In the genomic region with DNA sequence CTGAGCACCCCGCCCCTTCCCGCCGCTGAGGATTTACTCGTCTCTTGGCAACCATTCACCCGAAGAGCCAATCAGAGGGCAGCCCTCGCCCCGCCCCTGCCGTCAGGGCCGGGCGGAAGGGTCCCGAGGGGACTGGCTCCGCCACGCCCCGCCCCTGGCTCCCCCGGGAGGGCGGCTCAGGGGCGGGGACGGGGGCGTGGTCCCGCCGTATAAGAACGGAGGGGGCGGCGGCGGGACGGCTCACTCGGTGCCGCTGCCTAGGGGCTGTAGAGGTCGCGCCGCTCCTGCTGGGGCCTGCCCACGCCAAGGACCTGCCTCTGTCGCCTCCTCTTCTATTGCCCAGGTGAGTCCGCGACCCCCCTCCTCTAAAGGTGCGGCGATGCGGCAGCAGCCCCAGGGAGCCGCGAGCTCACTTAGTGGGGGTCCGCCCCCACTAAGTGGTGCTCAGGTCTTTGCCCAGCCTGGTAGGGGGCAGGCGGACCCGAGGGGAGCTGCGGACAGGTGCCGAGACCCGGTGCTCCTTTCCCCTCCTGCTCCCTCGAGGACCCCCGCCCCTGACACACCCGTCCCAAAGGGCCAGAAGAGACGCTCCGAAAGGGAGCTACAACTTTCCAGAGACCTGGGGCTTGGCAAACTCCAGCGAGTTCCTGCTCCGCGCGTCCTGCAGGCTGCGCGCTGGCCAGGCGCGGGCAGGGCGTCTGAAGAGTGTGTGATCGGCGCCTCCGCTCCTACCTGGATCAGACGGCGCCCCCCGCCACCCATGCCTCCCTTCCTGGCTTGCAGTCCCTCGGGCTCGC, we compare ENCODE assay signal across 8 cellular contexts. TPM values are rescaled to one million over a fixed set of nuclear protein-coding genes. Genes with fewer than 3 reads are reported as not detected.
DNase-seq lines count a peak whose midpoint lies in the region; ATAC-seq and TF ChIP-seq lines count a peak whose summit lies in the region.

A gene (plus strand): TSS at position 238 of the 797 bp plus-strand sequence. CDS start 16,821 bp downstream, outside the sequence.

- POLR2A ChIA-PET in T-cell (lab: Charles Lee), result interaction anchor here (0.9 to 5.4 kb wide), 14 partner anchors 12 to 150 kb away, joined by 3 to 97 read pairs (median 8); no protein-coding TSS in a partner anchor

- H3K36me3 ChIP-seq in left ventricle myocardium inferior, result no peaks in the 10 kb centered on the region
- H3K36me3 ChIP-seq in upper lobe of right lung, result no peaks in the 10 kb centered on the region

- H3K9me3 ChIP-seq in left ventricle myocardium inferior (replicated peaks) (no peaks in the 10 kb centered on the region), upper lobe of right lung (no peaks in the 10 kb centered on the region)

- H3K4me3 Mint-ChIP-seq in T-cell, result peak within 1 kb of the TSS; percentile 97 to 98 (median 98)

- DNase-seq in NCI-H146 (lab: John Stamatoyannopoulos, UW) (peak; percentile 97), T-cell (peak; percentile 96 to 99 (median 98)), amniotic epithelial cell (ENCODE audit: low read depth) (peak; percentile 90), left ventricle myocardium inferior (peak; percentile 96), posterior vena cava (ENCODE audit: low spot score) (peak; percentile 99), upper lobe of right lung (peak; percentile 99)

- H3K4me1 ChIP-seq in left ventricle myocardium inferior, result peaks cover 59% of the 10 kb centered on the region
- peaks cover 17% of the 10 kb centered on the region for H3K4me1 ChIP-seq in upper lobe of right lung

- H3K27me3 ChIP-seq in left ventricle myocardium inferior (ENCODE audit: low read depth) (no peaks in the 10 kb centered on the region), upper lobe of right lung (no peaks in the 10 kb centered on the region)

- intact Hi-C loops in left ventricle myocardium inferior (cut with micrococcal nuclease) (no loop called here), posterior vena cava (cut with DNase I) (loop anchor here (5.0 to 10.0 kb wide), 3 partner anchors 71 to 1591 kb away; no protein-coding TSS in a partner anchor), upper lobe of right lung (cut with DNase I) (no loop called here)

- H3K9me3 Mint-ChIP-seq in T-cell, result no peaks in the 10 kb centered on the region

- no peak for TF ChIP-seq CTCF in left ventricle myocardium inferior (IDR thresholded peaks at IDR 0.05; ENCODE audit: borderline replicate concordance)
- TF ChIP-seq CTCF in upper lobe of right lung (IDR thresholded peaks at IDR 0.05), result no peak

- peak within 1 kb of the TSS; percentile 80 for H3K27ac ChIP-seq in left ventricle myocardium inferior (replicated peaks)
- H3K27ac ChIP-seq in upper lobe of right lung, result peak within 1 kb of the TSS; percentile 89

- H3K27me3 Mint-ChIP-seq in T-cell, result no peaks in the 10 kb centered on the region

- peak within 1 kb of the TSS; percentile 87 for H3K4me3 ChIP-seq in left ventricle myocardium inferior
- peak within 1 kb of the TSS; percentile 60 for H3K4me3 ChIP-seq in upper lobe of right lung

- H3K36me3 Mint-ChIP-seq in T-cell, result peaks cover 27% of the 10 kb centered on the region

- H3K4me1 Mint-ChIP-seq in T-cell, result peaks cover 41 to 52% (median 45%) of the 10 kb centered on the region in 3 donors

- peak within 1 kb of the TSS; percentile 95 to 98 for H3K27ac Mint-ChIP-seq in T-cell

- TF ChIP-seq POLR2A in GM15510 (IDR thresholded peaks at IDR 0.05; ENCODE audit: borderline replicate concordance, extremely low read depth, insufficient read length), result peak; percentile 84

- CTCF ChIA-PET in T-cell (lab: Charles Lee), result interaction anchor here (0.9 to 2.8 kb wide), 5 partner anchors 51 to 71 kb away, joined by 3 to 39 read pairs (median 6); no protein-coding TSS in a partner anchor

- ATAC-seq in HG02870 (IDR thresholded peaks at IDR 0.05; ENCODE audit: unreplicated experiment) (peak; percentile 92), T-cell (replicated peaks in 1 of 4) (peak; percentile 90 to 96 (median 92)), upper lobe of right lung (peak; percentile 98)

RNA-seq across cellular contexts. Expression of the gene that starts here (rescaled TPM):
- total RNA-seq in T-cell (100 to 1,000 TPM in 1 of 5 donors, 10 to 100 TPM in 2, 1 to 10 TPM in 2; 7.6 to 133 (median 11.2) TPM), left ventricle myocardium inferior (14.9 TPM), posterior vena cava (10 to 100 TPM in 1 of 2 donors, 1 to 10 TPM in 1; 3.6 to 12.4 TPM), upper lobe of right lung (13.7 TPM)

Comparison
In these comparisons a context has a peak if more than half of its experiments do, and no peak if none do; other contexts are left out.
1. Peak in every context shown above with its lines: DNase-seq, ATAC-seq, H3K4me3 ChIP-seq and H3K27ac ChIP-seq.
2. intact Hi-C loops: an anchor here in posterior vena cava (5.0 to 10.0 kb wide); none called in left ventricle myocardium inferior and upper lobe of right lung.